ENCODE assay signal across 14 cellular contexts in genomic region chr13:51549050-51549449, GRCh38. TPM values are rescaled to one million over a fixed set of nuclear protein-coding genes. Genes with fewer than 3 reads are reported as not detected.
DNase-seq lines count a peak whose midpoint lies in the region; ATAC-seq, FAIRE-seq and TF ChIP-seq lines count a peak whose summit lies in the region.
"Had no signal": no experiment of that assay in that cellular context is flagged by ENCODE, and none has a peak within 500 bp of the region (broad histone marks: within the 10 kb centered on the region; RNA-seq: fewer than 3 reads in every experiment).

No MANE protein-coding gene starts in this region.

- H3K9me3 ChIP-seq in astrocyte (ENCODE audit: insufficient read depth, low read depth, low read length) (no peaks in the 10 kb centered on the region), PC-3 (ENCODE audit: low read length) (no peaks in the 10 kb centered on the region)

- H3K9ac ChIP-seq in astrocyte (ENCODE audit: low read length) (no peak overlapping the region), PC-3 (ENCODE audit: low read length) (no peak overlapping the region)
- H3K9ac ChIP-seq: GM23248, parathyroid adenoma had no signal

- H3K36me3 ChIP-seq in astrocyte (ENCODE audit: insufficient read depth, low read length) (no peaks in the 10 kb centered on the region), PC-3 (ENCODE audit: low read depth, low read length) (no peaks in the 10 kb centered on the region)
- H3K36me3 ChIP-seq: heart right ventricle had no signal

- H3K9me2 ChIP-seq in PC-3 (replicated peaks; ENCODE audit: low read length), result no peaks in the 10 kb centered on the region

- FAIRE-seq in astrocyte (lab: Jason Lieb, UNC), result no peak

- no peak for TF ChIP-seq CTCF in astrocyte (IDR thresholded peaks at IDR 0.05; ENCODE audit: insufficient read depth, low read depth, low read length)
- no peak for TF ChIP-seq CTCF in PC-3 (conservative IDR thresholded peaks at IDR 0.05; ENCODE audit: low read depth, low read length)
- TF ChIP-seq CTCF in GM13976 (IDR thresholded peaks at IDR 0.05; ENCODE audit: borderline replicate concordance, control extremely low read depth, extremely low read depth, insufficient read depth, missing control alignments), result no peak

- no peaks in the 10 kb centered on the region for H3K79me2 ChIP-seq in astrocyte (ENCODE audit: insufficient read depth, low read length)
- H3K79me2 ChIP-seq in PC-3 (ENCODE audit: low read length), result no peaks in the 10 kb centered on the region
- H3K79me2 ChIP-seq: parathyroid adenoma had no signal

- CTCF ChIA-PET in PC-3 (lab: Charles Lee), result no interaction called here

- H3K27ac Mint-ChIP-seq in astrocyte (ENCODE audit: unreplicated experiment), result no peak overlapping the region
- H3K27ac Mint-ChIP-seq: brain had no signal

- H3K27me3 ChIP-seq in astrocyte (ENCODE audit: insufficient read depth, low read length) (no peaks in the 10 kb centered on the region), PC-3 (ENCODE audit: low read length) (no peaks in the 10 kb centered on the region)
- H3K27me3 ChIP-seq: heart right ventricle had no signal

- POLR2A ChIA-PET in PC-3 (lab: Charles Lee; ENCODE audit: unreplicated experiment), result no interaction called here

- peaks cover 10% of the 10 kb centered on the region for H3K4me1 Mint-ChIP-seq in astrocyte (ENCODE audit: low read depth, unreplicated experiment)
- H3K4me1 Mint-ChIP-seq: brain had no signal

- H3K4me1 ChIP-seq in astrocyte (ENCODE audit: insufficient read depth, low read length) (peaks cover 3% of the 10 kb centered on the region), PC-3 (ENCODE audit: insufficient read depth, low read length) (no peaks in the 10 kb centered on the region)

- no peak overlapping the region for H3K4me3 Mint-ChIP-seq in astrocyte (ENCODE audit: unreplicated experiment)
- H3K4me3 Mint-ChIP-seq: brain had no signal

- H3K9me3 Mint-ChIP-seq in astrocyte (ENCODE audit: unreplicated experiment), result no peaks in the 10 kb centered on the region

- peak; percentile 50 for ATAC-seq in GM18873 (IDR thresholded peaks at IDR 0.05; ENCODE audit: low FRiP score, unreplicated experiment)
- peak; percentile 60 for ATAC-seq in HG03066 (IDR thresholded peaks at IDR 0.05; ENCODE audit: low read depth, unreplicated experiment)
- ATAC-seq in PC-3, result no peak

- intact Hi-C loops in PC-3 (cut with micrococcal nuclease), result no loop called here

- in situ Hi-C loops in ACHN (cut with HindIII; ENCODE audit: low pct_ligation_motif_present, low pct_unique_long_range_greater_than_20kb, low sequenced_read_pairs), result no loop called here
- in situ Hi-C loops in GM13976 (cut with MboI; ENCODE audit: low sequenced_read_pairs, unreplicated experiment), result no loop called here

- BruUV-seq in PC-3 (replicated peaks; lab: Mats Ljungman, UMichigan), result no TSS peak

- H3K4me2 ChIP-seq in astrocyte (ENCODE audit: low read length) (peak overlapping the region; percentile 12), PC-3 (ENCODE audit: low read length) (no peak overlapping the region)

- H3K36me3 Mint-ChIP-seq in astrocyte (ENCODE audit: low read depth, unreplicated experiment), result no peaks in the 10 kb centered on the region
- H3K36me3 Mint-ChIP-seq: brain had no signal

- no peak overlapping the region for H3K27ac ChIP-seq in astrocyte (ENCODE audit: low read depth, low read length)
- no peak overlapping the region for H3K27ac ChIP-seq in PC-3 (ENCODE audit: low read length)
- H3K27ac ChIP-seq: GM23248, heart right ventricle, parathyroid adenoma had no signal

- H3K4me3 ChIP-seq in astrocyte (ENCODE audit: insufficient read depth, low read depth, low read length) (no peak overlapping the region), PC-3 (ENCODE audit: low read length) (no peak overlapping the region)
- H3K4me3 ChIP-seq: GM23248, heart right ventricle had no signal

- DNase-seq in A172 (ENCODE audit: low spot score) (peak; percentile 11), astrocyte (ENCODE audit: low read depth) (no peak), ACHN (no peak), PC-3 (no peak), GM13976 (ENCODE audit: low spot score) (no peak), NCI-H146 treated with DMSO at 0.1 percent for 48 hours (lab: John Stamatoyannopoulos, UW; ENCODE audit: unreplicated experiment) (no peak)
- DNase-seq: C1 segment of cervical spinal cord, GM23248, heart right ventricle, NCI-H1694 had no signal

- H3K27me3 Mint-ChIP-seq in astrocyte (ENCODE audit: low read depth, unreplicated experiment), result no peaks in the 10 kb centered on the region
- H3K27me3 Mint-ChIP-seq: brain had no signal

- no peaks in the 10 kb centered on the region for H3F3A ChIP-seq in PC-3 (ENCODE audit: low read length, unreplicated experiment)

- H2AFZ ChIP-seq in astrocyte (ENCODE audit: low read depth, low read length), result no peak overlapping the region
- H2AFZ ChIP-seq in PC-3 (ENCODE audit: low read length), result no peak overlapping the region
- H2AFZ ChIP-seq: GM23248, parathyroid adenoma had no signal

- no peaks in the 10 kb centered on the region for H4K20me1 ChIP-seq in astrocyte (ENCODE audit: insufficient read depth, low read length)
- no peaks in the 10 kb centered on the region for H4K20me1 ChIP-seq in PC-3 (ENCODE audit: low read length)

RNA-seq across cellular contexts. Expression of gene WDFY2, which starts 35.2 kb away (rescaled TPM):
- total RNA-seq in A172 (2014; rRNA removed; shearing (Covaris generic)), result 1.5 and 2.5 TPM in 2 replicates
- total RNA-seq in astrocyte (16.2 and 16.3 TPM in 2 replicates), PC-3 (2014; rRNA removed) (4.1 and 5.9 TPM in 2 replicates)
